ENCODE assay signal across 8 cellular contexts in genomic region chr3:67790043-67790442, GRCh38.
DNase-seq lines count a peak whose midpoint lies in the region; ATAC-seq and TF ChIP-seq lines count a peak whose summit lies in the region.

No MANE protein-coding gene starts in this region.

- H3K4me1 ChIP-seq in RWPE2 (ENCODE audit: insufficient read depth, poor library complexity, severe bottlenecking): no peaks in the 10 kb centered on the region
- H3K4me1 ChIP-seq in hepatocyte (ENCODE audit: insufficient read depth): no peaks in the 10 kb centered on the region

- no peak overlapping the region for H2AFZ ChIP-seq in hepatocyte

- H3K36me3 ChIP-seq in RWPE2 (ENCODE audit: low read depth) (no peaks in the 10 kb centered on the region), hepatocyte (replicated peaks; ENCODE audit: insufficient read depth, low read depth) (no peaks in the 10 kb centered on the region)

- no peak overlapping the region for H3K4me3 ChIP-seq in RWPE2 (ENCODE audit: severe bottlenecking)
- H3K4me3 ChIP-seq in hepatocyte: no peak overlapping the region

- DNase-seq in Ammon's horn (ENCODE audit: low spot score) (peak; percentile 36), RWPE2 (ENCODE audit: low spot score) (no peak), hepatocyte (ENCODE audit: low spot score) (peak; percentile 49), NCI-H146 (lab: John Stamatoyannopoulos, UW) (no peak)
- peak; percentile 55 for DNase-seq in activated naive CD4-positive, alpha-beta T cell treated with Interleukin-2 at 50 U/mL for 16 hours
- peak; percentile 66 to 69 for DNase-seq in stimulated activated CD4-positive, alpha-beta T cell treated with anti-CD3 and anti-CD28 coated beads, Interleukin-2, amount 100 ng/mL, for 24 hours

- TF ChIP-seq CTCF in RWPE2 (IDR thresholded peaks at IDR 0.05; ENCODE audit: poor library complexity, severe bottlenecking) (peak; percentile 56), hepatocyte (IDR thresholded peaks at IDR 0.05; ENCODE audit: poor library complexity) (peak; percentile 47)

- H3K4me2 ChIP-seq in hepatocyte: no peak overlapping the region

- no peaks in the 10 kb centered on the region for H3K9me2 ChIP-seq in hepatocyte (replicated peaks; ENCODE audit: insufficient read depth)

- no peaks in the 10 kb centered on the region for H4K20me1 ChIP-seq in hepatocyte (ENCODE audit: insufficient read depth, poor library complexity, severe bottlenecking)

- H3K9me3 ChIP-seq in RWPE2 (ENCODE audit: severe bottlenecking) (no peaks in the 10 kb centered on the region), hepatocyte (ENCODE audit: low read depth) (no peaks in the 10 kb centered on the region)

- H3K27me3 ChIP-seq in RWPE2 (ENCODE audit: insufficient read depth, poor library complexity, severe bottlenecking): peaks cover 4% of the 10 kb centered on the region
- no peaks in the 10 kb centered on the region for H3K27me3 ChIP-seq in hepatocyte

- WGBS in hepatocyte (ENCODE audit: low lambda C conversion rate, missing lambda C conversion rate): 46% methylated on average over 2 of the region's 2 CpGs

- ATAC-seq in GM18873 (IDR thresholded peaks at IDR 0.05; ENCODE audit: low FRiP score, unreplicated experiment): peak; percentile 78
- ATAC-seq in HG03196 (IDR thresholded peaks at IDR 0.05; ENCODE audit: unreplicated experiment): peak; percentile 79
- peak; percentile 84 for ATAC-seq in RWPE2 (ENCODE audit: low read depth)

- no peaks in the 10 kb centered on the region for H3K79me2 ChIP-seq in hepatocyte

- H3K27ac ChIP-seq in RWPE2 (ENCODE audit: poor library complexity, severe bottlenecking) (no peak overlapping the region), hepatocyte (no peak overlapping the region)

Comparison
In these comparisons a context has a peak if more than half of its experiments do, and no peak if none do; other contexts are left out.
1. DNase-seq: peak in Ammon's horn (single experiment), activated naive CD4-positive, alpha-beta T cell treated with Interleukin-2 at 50 U/mL for 16 hours (single experiment), hepatocyte (single experiment) and stimulated activated CD4-positive, alpha-beta T cell treated with anti-CD3 and anti-CD28 coated beads, Interleukin-2, amount 100 ng/mL, for 24 hours (2 of 2); none in RWPE2 (single experiment) and NCI-H146 (single experiment).
2. Peak in every context shown above with its lines, with median percentiles within 50 percentile points of each other: ATAC-seq.